ENCODE assay signal across 1 cellular context in the genomic region with DNA sequence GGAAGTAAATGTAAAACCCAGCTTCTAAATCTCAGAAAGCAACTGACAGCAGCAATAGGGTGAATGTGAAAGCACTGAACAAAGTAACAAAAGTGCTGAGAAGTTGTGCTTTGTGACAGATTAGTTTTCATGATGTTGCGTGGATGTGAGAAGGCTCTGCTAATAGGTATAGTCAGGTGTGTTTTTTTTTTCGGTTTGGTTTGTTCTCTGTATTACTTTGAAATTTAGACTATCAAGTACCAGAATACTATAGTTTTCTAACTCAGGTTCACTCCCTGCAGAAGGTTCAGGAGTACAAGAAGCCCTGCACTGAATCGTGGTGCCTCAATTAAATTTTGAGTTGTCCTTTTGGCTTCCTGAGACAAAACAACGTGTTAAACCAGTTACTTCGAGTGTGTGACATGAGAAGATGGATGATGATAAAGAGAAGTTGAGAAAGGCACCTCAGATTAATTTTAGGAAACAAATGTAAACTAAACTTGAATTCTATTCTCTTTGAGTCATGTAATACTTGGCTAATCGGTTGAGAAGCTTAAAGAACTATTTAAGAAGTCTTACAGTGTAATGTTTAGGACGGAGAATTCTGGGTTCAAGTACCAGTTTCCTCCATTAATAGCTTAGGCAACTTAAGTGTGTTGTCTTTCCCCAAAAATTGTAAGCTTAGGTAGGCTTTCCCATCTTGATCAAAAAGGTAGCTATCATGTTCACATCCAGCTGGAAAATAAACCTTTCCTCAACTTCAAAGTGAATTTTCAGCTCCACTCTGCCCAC.
TF ChIP-seq lines count a peak whose summit lies in the region.

No MANE protein-coding gene starts in this region.

TF ChIP-seq in GM12878, 131 proteins besides CTCF, POLR2A, EP300 and RAD21:
- 0 out of 2 replicates have a peak, but pooled peaks have one; percentile 4 for TF ChIP-seq CBFB (IDR thresholded peaks at IDR 0.05; ENCODE audit: low read depth)
- TF ChIP-seq MTA3 (IDR thresholded peaks at IDR 0.05; ENCODE audit: borderline replicate concordance, low read length), result peak; percentile 59; the same call in 1 of the 2 replicates
- TF ChIP-seq PML (IDR thresholded peaks at IDR 0.05; ENCODE audit: low read length), result peak; percentile 46
- peak; percentile 13 for TF ChIP-seq BCL3 (IDR thresholded peaks at IDR 0.05; ENCODE audit: borderline replicate concordance, insufficient read depth, low read depth, low read length, poor library complexity, severe bottlenecking)
- TF ChIP-seq, protein P1, sequence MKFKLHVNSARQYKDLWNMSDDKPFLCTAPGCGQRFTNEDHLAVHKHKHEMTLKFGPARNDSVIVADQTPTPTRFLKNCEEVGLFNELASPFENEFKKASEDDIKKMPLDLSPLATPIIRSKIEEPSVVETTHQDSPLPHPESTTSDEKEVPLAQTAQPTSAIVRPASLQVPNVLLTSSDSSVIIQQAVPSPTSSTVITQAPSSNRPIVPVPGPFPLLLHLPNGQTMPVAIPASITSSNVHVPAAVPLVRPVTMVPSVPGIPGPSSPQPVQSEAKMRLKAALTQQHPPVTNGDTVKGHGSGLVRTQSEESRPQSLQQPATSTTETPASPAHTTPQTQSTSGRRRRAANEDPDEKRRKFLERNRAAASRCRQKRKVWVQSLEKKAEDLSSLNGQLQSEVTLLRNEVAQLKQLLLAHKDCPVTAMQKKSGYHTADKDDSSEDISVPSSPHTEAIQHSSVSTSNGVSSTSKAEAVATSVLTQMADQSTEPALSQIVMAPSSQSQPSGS (IDR thresholded peaks at IDR 0.05; ENCODE audit: low read length), result 0 out of 2 replicates have a peak, but pooled peaks have one; percentile 31
- TF ChIP-seq IRF4 (IDR thresholded peaks at IDR 0.05; ENCODE audit: low read depth, low read length), result no peak
- no peak for TF ChIP-seq PAX8 (IDR thresholded peaks at IDR 0.05)
